Comparison of ENCODE assay signal across 18 cellular contexts in the genomic region with DNA sequence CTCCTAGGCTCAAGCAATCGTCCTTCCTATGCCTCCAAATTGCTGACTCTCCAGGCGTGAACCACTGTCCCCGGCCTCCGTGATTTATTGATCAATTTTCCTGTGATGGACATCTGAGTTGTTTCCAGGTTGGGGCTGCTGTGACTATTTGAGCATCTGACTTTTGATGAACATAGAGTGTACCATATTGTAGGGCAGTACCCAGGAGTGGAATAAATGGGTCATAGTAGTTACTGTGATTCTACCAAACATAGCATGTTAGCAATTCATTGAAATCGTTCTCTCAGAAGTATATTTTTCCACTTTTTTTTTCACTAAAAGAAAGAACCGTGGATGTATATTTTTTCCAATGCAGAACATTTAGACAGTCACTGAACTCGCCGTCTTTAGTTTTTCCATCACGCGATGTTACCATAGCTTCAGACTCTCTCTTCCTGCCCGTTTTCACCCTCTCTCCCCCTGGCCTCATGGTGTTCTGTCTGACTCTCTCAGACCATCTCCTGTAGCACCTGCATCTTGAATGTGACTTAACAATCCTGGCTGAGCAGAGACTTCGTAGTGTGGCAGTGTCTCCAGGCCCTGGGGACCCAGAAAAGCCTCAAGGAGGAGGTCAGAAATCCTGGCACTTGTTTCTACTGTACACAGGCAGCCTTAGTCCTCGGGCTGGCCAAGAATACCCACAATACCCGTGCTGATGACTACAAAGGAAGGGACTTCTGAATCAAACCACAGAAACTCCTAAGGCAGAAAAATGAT. TPM values are rescaled to one million over a fixed set of nuclear protein-coding genes. Genes with fewer than 3 reads are reported as not detected.
DNase-seq lines count a peak whose midpoint lies in the region; ATAC-seq and TF ChIP-seq lines count a peak whose summit lies in the region.
"Had no signal": no experiment of that assay in that cellular context is flagged by ENCODE, and none has a peak within 500 bp of the region (broad histone marks: within the 10 kb centered on the region; RNA-seq: fewer than 3 reads in every experiment).

No MANE protein-coding gene starts in this region.

- H3K4me2 ChIP-seq in KMS-11: no peak overlapping the region

- H3K79me2 ChIP-seq in KMS-11 (ENCODE audit: insufficient read depth, low read depth): no peaks in the 10 kb centered on the region

- H3K4me3 ChIP-seq in CD4-positive, CD25-positive, alpha-beta regulatory T cell (ENCODE audit: low read depth, low read length): peak overlapping the region; percentile 54
- H3K4me3 ChIP-seq in KMS-11 (IDR thresholded peaks at IDR 0.05; ENCODE audit: insufficient read depth, low read depth, low read length) (no peak overlapping the region), right cardiac atrium (ENCODE audit: low read length) (no peak overlapping the region)

- 63% methylated on average over 14 of the region's 14 CpGs for WGBS in right cardiac atrium

- ATAC-seq in CD4-positive, CD25-positive, alpha-beta regulatory T cell (ENCODE audit: low read depth in 2 of 2): peak in 1 of 2 donors; percentile 28
- ATAC-seq in activated CD8-positive, alpha-beta T cell treated with anti-CD3 and anti-CD28 coated beads for 36 hours: peak; percentile 58
- no peak for ATAC-seq in right cardiac atrium
- ATAC-seq: HCT116, Panc1 had no signal

- H3K36me3 Mint-ChIP-seq in CD4-positive, CD25-positive, alpha-beta regulatory T cell: no peaks in the 10 kb centered on the region
- no peaks in the 10 kb centered on the region for H3K36me3 Mint-ChIP-seq in activated CD8-positive, alpha-beta T cell treated with anti-CD3 and anti-CD28 coated beads for 36 hours (ENCODE audit: low read depth)
- no peaks in the 10 kb centered on the region for H3K36me3 Mint-ChIP-seq in nephron progenitor cell (ENCODE audit: low read depth)

- no peaks in the 10 kb centered on the region for H3K27me3 Mint-ChIP-seq in CD4-positive, CD25-positive, alpha-beta regulatory T cell
- peaks cover 16% of the 10 kb centered on the region for H3K27me3 Mint-ChIP-seq in activated CD8-positive, alpha-beta T cell treated with anti-CD3 and anti-CD28 coated beads for 36 hours
- H3K27me3 Mint-ChIP-seq in nephron progenitor cell (ENCODE audit: low read depth, poor library complexity): peaks cover 11% of the 10 kb centered on the region

- peak overlapping the region; percentile 89 to 93 (median 90) for H3K27ac Mint-ChIP-seq in CD4-positive, CD25-positive, alpha-beta regulatory T cell
- H3K27ac Mint-ChIP-seq in activated CD8-positive, alpha-beta T cell treated with anti-CD3 and anti-CD28 coated beads for 36 hours: peak overlapping the region; percentile 90
- peak overlapping the region; percentile 83 for H3K27ac Mint-ChIP-seq in nephron progenitor cell

- peak in 1 of 3 donors; percentile 72 for DNase-seq in CD4-positive, CD25-positive, alpha-beta regulatory T cell
- peak; percentile 62 for DNase-seq in activated CD8-positive, alpha-beta T cell treated with anti-CD3 and anti-CD28 coated beads for 36 hours
- DNase-seq in nephron progenitor cell (no peak), HT-29 (ENCODE audit: low spot score) (no peak), islet precursor cell (no peak), right cardiac atrium (no peak), activated gamma-delta T cell (lab: John Stamatoyannopoulos, UW) (no peak)
- DNase-seq: anterior cingulate cortex, NCI-H146, NCI-H526 had no signal

- H3K27ac ChIP-seq in CD4-positive, CD25-positive, alpha-beta regulatory T cell (ENCODE audit: insufficient read depth, low read length, poor library complexity, severe bottlenecking): peak overlapping the region; percentile 5
- no peak overlapping the region for H3K27ac ChIP-seq in KMS-11
- H3K27ac ChIP-seq in right cardiac atrium (ENCODE audit: low read length): no peak overlapping the region

- peaks cover 17 to 49% (median 34%) of the 10 kb centered on the region in 4 donors for H3K4me1 Mint-ChIP-seq in CD4-positive, CD25-positive, alpha-beta regulatory T cell
- peaks cover 29% of the 10 kb centered on the region for H3K4me1 Mint-ChIP-seq in activated CD8-positive, alpha-beta T cell treated with anti-CD3 and anti-CD28 coated beads for 36 hours (ENCODE audit: low read depth)
- H3K4me1 Mint-ChIP-seq in nephron progenitor cell: peaks cover 36% of the 10 kb centered on the region

- no peaks in the 10 kb centered on the region for H3K27me3 ChIP-seq in CD4-positive, CD25-positive, alpha-beta regulatory T cell (ENCODE audit: control insufficient read depth, insufficient read depth, low read length)
- H3K27me3 ChIP-seq in KMS-11 (ENCODE audit: insufficient read depth, low read depth) (0 out of 2 replicates have a peak, but pooled peaks cover 4% of the 10 kb centered on the region), right cardiac atrium (ENCODE audit: control insufficient read depth, insufficient read depth) (no peaks in the 10 kb centered on the region)

- TF ChIP-seq CTCF in KMS-11 (conservative IDR thresholded peaks at IDR 0.05; ENCODE audit: low read depth, low read length) (no peak), nephron progenitor cell (IDR thresholded peaks at IDR 0.05) (no peak)
- no peak for TF ChIP-seq CTCF in activated CD8-positive, alpha-beta T cell treated with anti-CD3 and anti-CD28 coated beads for 36 hours (IDR thresholded peaks at IDR 0.05)

- no peak overlapping the region for H3K9ac ChIP-seq in KMS-11

- H3K9me3 Mint-ChIP-seq in CD4-positive, CD25-positive, alpha-beta regulatory T cell: peaks cover 0 to 1% (median 0%) of the 10 kb centered on the region in 7 donors
- no peaks in the 10 kb centered on the region for H3K9me3 Mint-ChIP-seq in activated CD8-positive, alpha-beta T cell treated with anti-CD3 and anti-CD28 coated beads for 36 hours
- no peaks in the 10 kb centered on the region for H3K9me3 Mint-ChIP-seq in nephron progenitor cell

- no peaks in the 10 kb centered on the region for H3K9me3 ChIP-seq in CD4-positive, CD25-positive, alpha-beta regulatory T cell (ENCODE audit: control insufficient read depth in 2 of 2, low read length in 2 of 2)
- H3K9me3 ChIP-seq in right cardiac atrium (ENCODE audit: control insufficient read depth, low read length): no peaks in the 10 kb centered on the region

- CTCF ChIA-PET in activated CD8-positive, alpha-beta T cell treated with anti-CD3 and anti-CD28 coated beads for 36 hours (lab: Charles Lee): interaction anchor here (1.8 kb wide), 1 partner anchor 26 kb away, joined by 8 read pairs; the partner anchor contains the start of gene FAM98C

- peaks cover 39% of the 10 kb centered on the region for H3K4me1 ChIP-seq in CD4-positive, CD25-positive, alpha-beta regulatory T cell (ENCODE audit: control insufficient read depth, insufficient read depth, low read length, poor library complexity, severe bottlenecking)
- H3K4me1 ChIP-seq in KMS-11 (ENCODE audit: low read depth, poor library complexity, severe bottlenecking): peaks cover 3% of the 10 kb centered on the region
- H3K4me1 ChIP-seq in right cardiac atrium (ENCODE audit: control insufficient read depth, insufficient read depth, low read length): no peaks in the 10 kb centered on the region

- H4K20me1 ChIP-seq in KMS-11 (ENCODE audit: insufficient read depth): no peaks in the 10 kb centered on the region

- 0 out of 2 replicates have a peak overlapping the region, but pooled peaks have one; percentile 2 for H2AFZ ChIP-seq in KMS-11 (ENCODE audit: low read depth)

- H3K4me3 Mint-ChIP-seq in CD4-positive, CD25-positive, alpha-beta regulatory T cell: peak overlapping the region; percentile 27 to 62 (median 46)
- H3K4me3 Mint-ChIP-seq in activated CD8-positive, alpha-beta T cell treated with anti-CD3 and anti-CD28 coated beads for 36 hours: no peak overlapping the region
- no peak overlapping the region for H3K4me3 Mint-ChIP-seq in nephron progenitor cell

- intact Hi-C loops in activated CD8-positive, alpha-beta T cell treated with anti-CD3 and anti-CD28 coated beads for 36 hours (cut with micrococcal nuclease): no loop called here
- intact Hi-C loops in right cardiac atrium (cut with DNase I): no loop called here

- POLR2A ChIA-PET in activated CD8-positive, alpha-beta T cell treated with anti-CD3 and anti-CD28 coated beads for 36 hours (lab: Charles Lee): no interaction called here

- no peaks in the 10 kb centered on the region for H3K36me3 ChIP-seq in CD4-positive, CD25-positive, alpha-beta regulatory T cell (ENCODE audit: control insufficient read depth, insufficient read depth, low read length)
- H3K36me3 ChIP-seq in KMS-11 (ENCODE audit: insufficient read depth): no peaks in the 10 kb centered on the region

RNA-seq across cellular contexts. Expression of gene RASGRP4, which starts 3.2 kb away (rescaled TPM):
- 10.9 TPM for total RNA-seq in CD4-positive, CD25-positive, alpha-beta regulatory T cell
- polyA plus RNA-seq in CD4-positive, CD25-positive, alpha-beta regulatory T cell: 1 to 10 TPM; 1.6 to 9.3 (median 5.0) TPM
- total RNA-seq in activated CD8-positive, alpha-beta T cell treated with anti-CD3 and anti-CD28 coated beads for 36 hours: 1 to 10 TPM; 1.4 to 1.8 TPM
- total RNA-seq in HT-29 (2014; rRNA removed; shearing (Covaris generic)): not detected in 2 replicates
- total RNA-seq in right cardiac atrium: 1 to 10 TPM; 1.3 to 3.2 (median 1.8) TPM
- 0.81 TPM for polyA plus RNA-seq in right cardiac atrium
- total RNA-seq: epithelial cell of proximal tubule, LHCN-M2, osteocyte had no signal
- polyA plus RNA-seq: keratinocyte had no signal

RNA-seq across cellular contexts. Expression of gene RYR1, which starts 4.3 kb away (rescaled TPM):
- 4.9 TPM for total RNA-seq in CD4-positive, CD25-positive, alpha-beta regulatory T cell
- under 1 TPM; 0.07 to 0.65 (median 0.34) TPM for polyA plus RNA-seq in CD4-positive, CD25-positive, alpha-beta regulatory T cell
- 1 to 10 TPM in 1 of 2 experiments, under 1 TPM in 1; 0.63 to 1.2 TPM for total RNA-seq in activated CD8-positive, alpha-beta T cell treated with anti-CD3 and anti-CD28 coated beads for 36 hours
- 0.94 TPM in 1 of 2 replicates, not detected in the other for total RNA-seq in HT-29 (2014; rRNA removed; shearing (Covaris generic))
- 1 to 10 TPM in 3 of 4 donors, under 1 TPM in 1; 0.80 to 1.6 (median 1.2) TPM for total RNA-seq in right cardiac atrium
- polyA plus RNA-seq in right cardiac atrium: 1.1 TPM

RNA-seq across cellular contexts. Expression of gene FAM98C, which starts 26.3 kb away (rescaled TPM):
- total RNA-seq in CD4-positive, CD25-positive, alpha-beta regulatory T cell: 41.3 TPM
- 10 to 100 TPM; 17.2 to 20.8 (median 19.8) TPM for polyA plus RNA-seq in CD4-positive, CD25-positive, alpha-beta regulatory T cell
- 10 to 100 TPM; 11.7 to 12.5 TPM for total RNA-seq in activated CD8-positive, alpha-beta T cell treated with anti-CD3 and anti-CD28 coated beads for 36 hours
- total RNA-seq in HT-29 (2014; rRNA removed; shearing (Covaris generic)): 46.6 and 49.5 TPM in 2 replicates
- total RNA-seq in right cardiac atrium: 10 to 100 TPM; 10.4 to 16.7 (median 13.6) TPM
- polyA plus RNA-seq in right cardiac atrium: 10.3 TPM

RNA-seq across cellular contexts. Expression of gene SPRED3, which starts 40.7 kb away (rescaled TPM):
- total RNA-seq in CD4-positive, CD25-positive, alpha-beta regulatory T cell: 1.3 TPM
- under 1 TPM in 3 of 4 donors, not detected in 1; 0.06 to 0.13 (median 0.07) TPM for polyA plus RNA-seq in CD4-positive, CD25-positive, alpha-beta regulatory T cell
- 1 to 10 TPM in 1 of 2 experiments, under 1 TPM in 1; 0.69 to 1.5 TPM for total RNA-seq in activated CD8-positive, alpha-beta T cell treated with anti-CD3 and anti-CD28 coated beads for 36 hours
- 0.13 and 3.2 TPM in 2 replicates for total RNA-seq in HT-29 (2014; rRNA removed; shearing (Covaris generic))
- 1 to 10 TPM in 1 of 4 donors, under 1 TPM in 3; 0.26 to 2.3 (median 0.63) TPM for total RNA-seq in right cardiac atrium
- 0.27 TPM for polyA plus RNA-seq in right cardiac atrium
- total RNA-seq: skeletal muscle tissue had no signal

RNA-seq across cellular contexts. Expression of gene GGN, which starts 41.4 kb away (rescaled TPM):
- 0.91 TPM for total RNA-seq in CD4-positive, CD25-positive, alpha-beta regulatory T cell
- not detected for polyA plus RNA-seq in CD4-positive, CD25-positive, alpha-beta regulatory T cell
- total RNA-seq in activated CD8-positive, alpha-beta T cell treated with anti-CD3 and anti-CD28 coated beads for 36 hours: not detected
- 0.26 and 0.41 TPM in 2 replicates for total RNA-seq in HT-29 (2014; rRNA removed; shearing (Covaris generic))
- 1 to 10 TPM in 1 of 4 donors, under 1 TPM in 3; 0.09 to 1.3 (median 0.63) TPM for total RNA-seq in right cardiac atrium
- polyA plus RNA-seq in right cardiac atrium: 0.11 TPM
- total RNA-seq: skeletal muscle tissue had no signal
- polyA plus RNA-seq: keratinocyte had no signal

Comparison
In these comparisons a context has a peak if more than half of its experiments do, and no peak if none do; other contexts are left out.
1. H3K4me3 Mint-ChIP-seq: peak in CD4-positive, CD25-positive, alpha-beta regulatory T cell (4 of 4); none in activated CD8-positive, alpha-beta T cell treated with anti-CD3 and anti-CD28 coated beads for 36 hours (single experiment) and nephron progenitor cell (single experiment).
2. Peak in every context shown above with its lines, with median percentiles within 50 percentile points of each other: H3K27ac Mint-ChIP-seq.